Comparison of ENCODE assay signal across 22 cellular contexts in the genomic region with DNA sequence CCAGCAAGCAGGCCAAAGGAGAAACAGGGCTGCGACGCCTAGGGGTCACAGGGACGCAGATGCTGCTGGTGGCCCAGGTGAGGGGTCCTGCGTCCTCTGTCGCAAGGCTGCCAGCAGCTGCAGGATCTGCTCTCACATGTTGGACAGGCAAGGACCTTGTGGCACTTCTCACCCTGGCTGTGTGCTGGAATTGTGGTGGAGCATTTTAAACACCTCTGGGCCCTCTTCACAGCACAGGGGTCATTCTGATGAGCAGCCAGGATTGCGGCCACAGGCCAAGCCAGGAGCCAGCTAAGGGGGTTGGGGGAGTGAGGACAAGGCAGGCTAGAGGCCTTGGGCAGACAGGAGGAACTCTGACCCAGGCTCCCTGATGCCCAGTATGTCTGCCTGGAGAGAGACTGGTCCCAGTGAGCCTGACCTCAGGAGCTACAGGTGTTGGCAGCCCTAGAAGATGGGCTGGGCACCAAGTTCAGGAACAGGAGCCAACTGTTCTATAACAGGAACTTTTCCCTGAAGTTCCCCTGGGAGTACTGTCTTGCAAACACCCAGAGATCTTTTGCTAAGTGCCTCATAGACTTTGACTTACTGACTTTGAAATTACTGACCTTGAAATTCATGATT. TPM values are rescaled to one million over a fixed set of nuclear protein-coding genes. Genes with fewer than 3 reads are reported as not detected.
"Had no signal": no experiment of that assay in that cellular context is flagged by ENCODE, and none has a peak within 500 bp of the region (broad histone marks: within the 10 kb centered on the region; RNA-seq: fewer than 3 reads in every experiment).

No MANE protein-coding gene starts in this region.

- H3K4me3 ChIP-seq: body of pancreas, cardiac muscle cell, lung, prostate gland, right lobe of liver, tibial nerve, uterus had no signal

- H3K36me3 ChIP-seq: cardiac muscle cell, prostate gland, right lobe of liver, tibial nerve, uterus had no signal

- H3K27me3 ChIP-seq: body of pancreas, cardiac muscle cell, right lobe of liver, tibial nerve, uterus had no signal

- DNase-seq: activated B cell treated with CpG ODN at 0.5 μM for 24 hours; activated CD4-positive, alpha-beta memory T cell treated with anti-CD3 and anti-CD28 coated beads for 36 hours; activated CD4-positive, alpha-beta T cell treated with anti-CD3 and anti-CD28 coated beads for 36 hours; activated naive CD4-positive, alpha-beta T cell treated with anti-CD3 and anti-CD28 coated beads, Interleukin-2, amount 50 U/mL, for 16 hours; activated naive CD8-positive, alpha-beta T cell treated with anti-CD3 and anti-CD28 coated beads, Interleukin-2, amount 50 U/mL, for 24 hours; activated T-cell treated with anti-CD3 and anti-CD28 coated beads, Interleukin-2, amount 50 U/mL, for 48 hours; body of pancreas; effector CD4-positive, alpha-beta T cell; hypothalamus; naive thymus-derived CD4-positive, alpha-beta T cell; right lobe of liver; small intestine; stimulated activated CD4-positive, alpha-beta T cell treated with anti-CD3 and anti-CD28 coated beads, Interleukin-2, amount 100 ng/mL, for 24 hours; stimulated activated naive CD8-positive, alpha-beta T cell treated with anti-CD3 and anti-CD28 coated beads, Interleukin-15, amount 100 ng/mL, for 72 hours; SW 1271; T-helper 17 cell; uterus had no signal

- ATAC-seq: activated CD4-positive, alpha-beta T cell treated with anti-CD3 and anti-CD28 coated beads for 36 hours; activated naive CD8-positive, alpha-beta T cell treated with anti-CD3 and anti-CD28 coated beads, Interleukin-2, amount 50 U/mL, for 24 hours; body of pancreas; naive thymus-derived CD4-positive, alpha-beta T cell; stimulated activated effector memory CD8-positive, alpha-beta T cell treated with anti-CD3 and anti-CD28 coated beads, Interleukin-12 subunit alpha, Interleukin-12 subunit beta, amount 100 ng/mL, for 72 hours; stimulated activated naive CD8-positive, alpha-beta T cell treated with anti-CD3 and anti-CD28 coated beads, Interleukin-15, amount 100 ng/mL, for 72 hours; T-helper 17 cell had no signal

- H3K27ac ChIP-seq: body of pancreas, cardiac muscle cell, prostate gland, right lobe of liver, tibial nerve, uterus had no signal

- H3K9me3 ChIP-seq: body of pancreas, prostate gland, right lobe of liver, tibial nerve, uterus had no signal

- H3K4me1 ChIP-seq: prostate gland, right lobe of liver, uterus had no signal

RNA-seq across cellular contexts. Expression of a gene that starts 40.2 kb away (rescaled TPM):
- total RNA-seq: T-helper 17 cell had no signal
